In the genomic region with DNA sequence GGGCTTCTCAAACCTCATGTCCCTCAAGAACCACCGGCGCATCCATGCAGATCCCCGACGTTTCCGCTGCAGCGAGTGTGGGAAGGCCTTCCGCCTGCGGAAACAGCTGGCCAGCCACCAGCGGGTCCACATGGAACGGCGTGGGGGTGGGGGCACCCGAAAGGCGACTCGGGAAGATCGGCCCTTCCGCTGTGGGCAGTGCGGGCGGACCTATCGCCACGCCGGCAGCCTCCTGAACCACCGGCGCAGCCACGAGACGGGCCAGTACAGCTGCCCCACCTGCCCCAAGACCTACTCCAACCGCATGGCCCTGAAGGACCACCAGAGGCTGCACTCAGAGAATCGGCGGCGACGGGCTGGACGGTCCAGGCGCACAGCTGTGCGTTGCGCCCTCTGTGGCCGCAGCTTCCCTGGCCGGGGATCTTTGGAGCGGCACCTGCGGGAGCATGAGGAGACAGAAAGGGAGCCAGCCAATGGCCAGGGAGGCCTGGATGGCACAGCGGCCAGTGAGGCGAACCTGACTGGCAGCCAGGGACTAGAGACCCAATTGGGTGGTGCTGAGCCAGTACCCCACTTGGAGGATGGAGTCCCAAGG, we compare ENCODE assay signal across 16 cellular contexts. TPM values are rescaled to one million over a fixed set of nuclear protein-coding genes. Genes with fewer than 3 reads are reported as not detected.
DNase-seq lines count a peak whose midpoint lies in the region; ATAC-seq and TF ChIP-seq lines count a peak whose summit lies in the region.
"Had no signal": no experiment of that assay in that cellular context is flagged by ENCODE, and none has a peak within 500 bp of the region (broad histone marks: within the 10 kb centered on the region; RNA-seq: fewer than 3 reads in every experiment).

No MANE protein-coding gene starts in this region.

- peaks cover 17% of the 10 kb centered on the region for H3K4me1 Mint-ChIP-seq in central memory CD8-positive, alpha-beta T cell
- H3K4me1 Mint-ChIP-seq in naive B cell = peaks cover 6 to 47% (median 34%) of the 10 kb centered on the region in 3 donors

- peaks cover 35% of the 10 kb centered on the region for H3K36me3 ChIP-seq in H7 (replicated peaks; ENCODE audit: control insufficient read depth, insufficient read depth, low read length)
- H3K36me3 ChIP-seq in aorta (ENCODE audit: control insufficient read depth in 1 of 2, insufficient read depth in 2 of 2, low read length in 1 of 2) = peaks cover 0 to 3% of the 10 kb centered on the region in 2 donors
- peaks cover 4 to 96% of the 10 kb centered on the region in 2 donors for H3K36me3 ChIP-seq in psoas muscle (ENCODE audit: insufficient read depth in 1 of 2, low read depth in 1 of 2)

- no peak overlapping the region for H3K4me3 Mint-ChIP-seq in central memory CD8-positive, alpha-beta T cell
- H3K4me3 Mint-ChIP-seq in naive B cell = no peak overlapping the region

- peak overlapping the region; percentile 22 for H3K27ac Mint-ChIP-seq in central memory CD8-positive, alpha-beta T cell (ENCODE audit: low read depth)
- peak overlapping the region in 4 of 6 donors; percentile 32 to 63 (median 58) for H3K27ac Mint-ChIP-seq in naive B cell

- no peak for TF ChIP-seq CTCF in psoas muscle (IDR thresholded peaks at IDR 0.05)

- ATAC-seq in central memory CD8-positive, alpha-beta T cell (replicated peaks; ENCODE audit: extremely low read depth, poor library complexity, severe bottlenecking) = no peak
- ATAC-seq in naive B cell (ENCODE audit: low read depth in 2 of 2) = no peak
- ATAC-seq in aorta (ENCODE audit: low FRiP score) = peak; percentile 4
- ATAC-seq in psoas muscle = no peak

- H3K27ac ChIP-seq in aorta (ENCODE audit: low read depth in 1 of 2, low read length in 2 of 2) (no peak overlapping the region), psoas muscle (no peak overlapping the region)

- peaks cover 19% of the 10 kb centered on the region for H3K36me3 Mint-ChIP-seq in central memory CD8-positive, alpha-beta T cell (ENCODE audit: insufficient read depth)
- H3K36me3 Mint-ChIP-seq in naive B cell = peaks cover 0 to 10% of the 10 kb centered on the region in 2 donors

- H3K4me1 ChIP-seq in aorta (ENCODE audit: control insufficient read depth in 1 of 2, insufficient read depth in 2 of 2, low read length in 2 of 2) (no peaks in the 10 kb centered on the region), psoas muscle (peaks cover 17% of the 10 kb centered on the region)

- intact Hi-C loops in aorta (cut with DNase I) = no loop called here
- intact Hi-C loops in psoas muscle (cut with DNase I) = no loop called here

- no peaks in the 10 kb centered on the region for H3K9me3 Mint-ChIP-seq in central memory CD8-positive, alpha-beta T cell
- H3K9me3 Mint-ChIP-seq in naive B cell = no peaks in the 10 kb centered on the region
- H3K9me3 Mint-ChIP-seq: CD4-positive, CD25-positive, alpha-beta regulatory T cell had no signal

- H3K4me3 ChIP-seq in H7 (ENCODE audit: insufficient read depth, low read depth, low read length) (no peak overlapping the region), aorta (ENCODE audit: low read length in 2 of 2) (no peak overlapping the region), psoas muscle (no peak overlapping the region)

- H3K27me3 Mint-ChIP-seq in central memory CD8-positive, alpha-beta T cell = no peaks in the 10 kb centered on the region
- no peaks in the 10 kb centered on the region for H3K27me3 Mint-ChIP-seq in naive B cell
- H3K27me3 Mint-ChIP-seq: CD4-positive, CD25-positive, alpha-beta regulatory T cell had no signal

- WGBS in aorta, 2 donors = 96% methylated on average over 39 to 40 of the region's 40 CpGs
- 91 to 93% (median 93%) methylated on average over 37 to 40 of the region's 40 CpGs for WGBS in psoas muscle, 3 donors

- H3K27me3 ChIP-seq in H7 (ENCODE audit: control insufficient read depth, insufficient read depth, low read length) = no peaks in the 10 kb centered on the region
- H3K27me3 ChIP-seq in aorta (ENCODE audit: control insufficient read depth in 1 of 2, insufficient read depth in 2 of 2, low read length in 1 of 2) = no peaks in the 10 kb centered on the region
- no peaks in the 10 kb centered on the region for H3K27me3 ChIP-seq in psoas muscle (ENCODE audit: insufficient read depth in 3 of 3, low read length in 2 of 3)

- DNase-seq in H7 (peak; percentile 64), naive B cell (no peak), aorta (peak in 1 of 2 donors; percentile 73), psoas muscle (no peak), SKM-1 (lab: John Stamatoyannopoulos, UW; ENCODE audit: unreplicated experiment) (no peak), NCI-H1436 treated with DMSO at 0.1 percent for 48 hours (lab: John Stamatoyannopoulos, UW) (no peak)
- no peak for DNase-seq in central memory CD8-positive, alpha-beta T cell (ENCODE audit: low spot score in 2 of 2)
- DNase-seq: CD4-positive, CD25-positive, alpha-beta regulatory T cell; DMS79; KG1; NCI-H1694 treated with DMSO at 0.1 percent for 48 hours; NCI-H2081 treated with DMSO at 0.1 percent for 48 hours; NCI-H446 treated with DMSO at 0.1 percent for 48 hours; NCI-H526 treated with DMSO at 0.1 percent for 48 hours; OCI-M1; Right ventricle myocardium superior had no signal

- H3K9me3 ChIP-seq in aorta (ENCODE audit: control insufficient read depth, low read length) (no peaks in the 10 kb centered on the region), psoas muscle (no peaks in the 10 kb centered on the region)

RNA-seq across cellular contexts. Expression of a gene that starts 5.9 kb away (rescaled TPM):
- 28.8 and 30.0 TPM in 2 replicates for total RNA-seq in H7 (2014; rRNA removed; shearing (Covaris generic))
- 10 to 100 TPM in 1 of 6 donors, 1 to 10 TPM in 5; 3.6 to 13.5 (median 6.1) TPM for polyA plus RNA-seq in naive B cell (ENCODE audit: low read depth in 6 of 6)
- total RNA-seq in aorta = 10 to 100 TPM; 12.6 to 15.0 TPM
- 1 to 10 TPM; 1.6 to 4.7 TPM for polyA plus RNA-seq in aorta
- 10 to 100 TPM in 2 of 4 donors, 1 to 10 TPM in 2; 8.4 to 22.6 (median 12.3) TPM for total RNA-seq in psoas muscle
- polyA plus RNA-seq in psoas muscle = 10 to 100 TPM in 1 of 3 donors, 1 to 10 TPM in 2; 4.0 to 20.8 (median 5.9) TPM

RNA-seq across cellular contexts. Expression of a gene that starts 6.1 kb away (rescaled TPM):
- total RNA-seq in H7 (2014; rRNA removed; shearing (Covaris generic)) = 16.4 and 19.9 TPM in 2 replicates
- polyA plus RNA-seq in naive B cell (ENCODE audit: low read depth in 6 of 6) = 1 to 10 TPM; 3.8 to 7.5 (median 5.9) TPM
- 10 to 100 TPM in 1 of 2 donors, 1 to 10 TPM in 1; 7.4 to 10.3 TPM for total RNA-seq in aorta
- 1 to 10 TPM; 6.0 to 6.6 TPM for polyA plus RNA-seq in aorta
- total RNA-seq in psoas muscle = 1 to 10 TPM; 5.3 to 7.5 (median 5.8) TPM
- 10 to 100 TPM in 2 of 3 donors, 1 to 10 TPM in 1; 7.2 to 12.3 (median 10.9) TPM for polyA plus RNA-seq in psoas muscle

RNA-seq across cellular contexts. Expression of a gene that starts 8.6 kb away (rescaled TPM):
- 1.3 and 4.5 TPM in 2 replicates for total RNA-seq in H7 (2014; rRNA removed; shearing (Covaris generic))
- polyA plus RNA-seq in naive B cell (ENCODE audit: low read depth in 6 of 6) (under 1 TPM in 4 of 6 donors, not detected in 2; 0.19 to 0.77 (median 0.50) TPM), aorta (10 to 100 TPM in 1 of 2 donors, 1 to 10 TPM in 1; 3.6 to 12.9 TPM), psoas muscle (under 1 TPM; 0.17 to 0.56 (median 0.31) TPM)
- total RNA-seq in aorta (1 to 10 TPM; 2.4 to 6.0 TPM), psoas muscle (under 1 TPM; 0.32 to 0.90 (median 0.48) TPM)

RNA-seq across cellular contexts. Expression of a gene that starts 14.5 kb away (rescaled TPM):
- total RNA-seq in H7 (2014; rRNA removed; shearing (Covaris generic)) = 127 and 135 TPM in 2 replicates
- polyA plus RNA-seq in naive B cell (ENCODE audit: low read depth in 6 of 6) (10 to 100 TPM; 61.9 to 77.4 (median 66.6) TPM), aorta (100 to 1,000 TPM; 143 to 206 TPM), psoas muscle (10 to 100 TPM; 28.6 to 57.0 (median 48.3) TPM)
- total RNA-seq in aorta (100 to 1,000 TPM in 1 of 2 donors, 10 to 100 TPM in 1; 75.7 to 109 TPM), psoas muscle (10 to 100 TPM; 13.3 to 17.8 (median 16.5) TPM)

RNA-seq across cellular contexts. Expression of a gene that starts 28.1 kb away (rescaled TPM):
- total RNA-seq in H7 (2014; rRNA removed; shearing (Covaris generic)) = 52.7 and 64.0 TPM in 2 replicates
- polyA plus RNA-seq in naive B cell (ENCODE audit: low read depth in 6 of 6) = 10 to 100 TPM; 23.1 to 41.2 (median 27.3) TPM
- total RNA-seq in aorta = 10 to 100 TPM; 28.6 to 37.2 TPM
- 10 to 100 TPM; 16.7 to 32.0 TPM for polyA plus RNA-seq in aorta
- total RNA-seq in psoas muscle = 10 to 100 TPM; 36.7 to 72.8 (median 55.4) TPM
- 10 to 100 TPM; 46.6 to 58.6 (median 47.3) TPM for polyA plus RNA-seq in psoas muscle
